9 cellular contexts compared by ENCODE assay signal in genomic region chr5:132070460-132071337, GRCh38. TPM values are rescaled to one million over a fixed set of nuclear protein-coding genes. Genes with fewer than 3 reads are reported as not detected.
DNase-seq lines count a peak whose midpoint lies in the region; ATAC-seq and TF ChIP-seq lines count a peak whose summit lies in the region.
"Had no signal": no experiment of that assay in that cellular context is flagged by ENCODE, and none has a peak within 500 bp of the region (broad histone marks: within the 10 kb centered on the region; RNA-seq: fewer than 3 reads in every experiment).

No MANE protein-coding gene starts in this region.

- H3K9me3 ChIP-seq in SJSA1 (replicated peaks), result no peaks in the 10 kb centered on the region

- H3K4me3 ChIP-seq in SJSA1 (no peak overlapping the region), brain microvascular endothelial cell (ENCODE audit: low read depth, low read length) (no peak overlapping the region)

- peaks cover 31% of the 10 kb centered on the region for H3K4me1 ChIP-seq in SJSA1 (replicated peaks)

- no peak overlapping the region for H3K27ac ChIP-seq in SJSA1
- no peak overlapping the region for H3K27ac ChIP-seq in brain microvascular endothelial cell

- H3K27me3 ChIP-seq in SJSA1 (replicated peaks), result no peaks in the 10 kb centered on the region
- no peaks in the 10 kb centered on the region for H3K27me3 ChIP-seq in brain microvascular endothelial cell (replicated peaks)

- in situ Hi-C loops in brain microvascular endothelial cell (cut with HindIII; ENCODE audit: low pct_ligation_motif_present, low sequenced_read_pairs), result no loop called here

- no peak for TF ChIP-seq CTCF in brain microvascular endothelial cell (IDR thresholded peaks at IDR 0.05; ENCODE audit: low read depth, low read length, missing control alignments)

- DNase-seq in EL (peak; percentile 42), SJSA1 (ENCODE audit: low read depth in 1 of 2, low spot score in 2 of 2) (peak; percentile 34 to 70), brain microvascular endothelial cell (peak; percentile 41), NCI-H526 treated with DMSO at 0.1 percent for 48 hours (lab: John Stamatoyannopoulos, UW) (no peak), NCI-H1436 (lab: John Stamatoyannopoulos, UW) (no peak)
- peak; percentile 47 to 58 for DNase-seq in stimulated activated CD4-positive, alpha-beta T cell treated with anti-CD3 and anti-CD28 coated beads, Interleukin-15, amount 100 ng/mL, for 48 hours (ENCODE audit: low read depth in 2 of 2)
- DNase-seq: NCI-H1694 had no signal

- H3K36me3 ChIP-seq in SJSA1, result no peaks in the 10 kb centered on the region
- no peaks in the 10 kb centered on the region for H3K36me3 ChIP-seq in brain microvascular endothelial cell (replicated peaks)

- ATAC-seq in GM18867 (IDR thresholded peaks at IDR 0.05; ENCODE audit: unreplicated experiment), result no peak
- ATAC-seq: Panc1 had no signal

RNA-seq across cellular contexts. Expression of gene CSF2, which starts 2.9 kb away (rescaled TPM):
- total RNA-seq in SJSA1 (2014; rRNA removed; shearing (Covaris generic)), result 0.68 TPM in 1 of 2 replicates, not detected in the other

RNA-seq across cellular contexts. Expression of gene IL3, which starts 10.2 kb away (rescaled TPM):
- total RNA-seq in SJSA1 (2014; rRNA removed; shearing (Covaris generic)), result not detected in 2 replicates

RNA-seq across cellular contexts. Expression of gene ACSL6, which starts 59.2 kb away (rescaled TPM):
- 0.03 TPM in 1 of 2 replicates, not detected in the other for total RNA-seq in SJSA1 (2014; rRNA removed; shearing (Covaris generic))

Comparison
In these comparisons a context has a peak if more than half of its experiments do, and no peak if none do; other contexts are left out.
1. DNase-seq: peak in EL (single experiment), SJSA1 (2 of 2), brain microvascular endothelial cell (single experiment) and stimulated activated CD4-positive, alpha-beta T cell treated with anti-CD3 and anti-CD28 coated beads, Interleukin-15, amount 100 ng/mL, for 48 hours (2 of 2); none in NCI-H526 treated with DMSO at 0.1 percent for 48 hours (single experiment) and NCI-H1436 (single experiment).